ENCODE assay signal across 8 cellular contexts in genomic region chr2:237156131-237156856, GRCh38.
DNase-seq lines count a peak whose midpoint lies in the region; ATAC-seq and TF ChIP-seq lines count a peak whose summit lies in the region.

No MANE protein-coding gene starts in this region.

- H3K36me3 Mint-ChIP-seq in GM23338 (ENCODE audit: low read depth): no peaks in the 10 kb centered on the region

- ATAC-seq in GM23338: peak; percentile 44
- no peak for ATAC-seq in HG03025 (IDR thresholded peaks at IDR 0.05; ENCODE audit: low FRiP score, unreplicated experiment)
- no peak for ATAC-seq in GM21447 (IDR thresholded peaks at IDR 0.05; ENCODE audit: unreplicated experiment)
- ATAC-seq in GM18861 (IDR thresholded peaks at IDR 0.05; ENCODE audit: unreplicated experiment): no peak

- H4K20me1 ChIP-seq in GM23338 (replicated peaks; ENCODE audit: insufficient read depth): no peaks in the 10 kb centered on the region

- 0 out of 2 replicates have a peak, but pooled peaks cover 7% of the 10 kb centered on the region for H3K9me2 ChIP-seq in GM23338 (ENCODE audit: insufficient read depth)

- H3K27me3 Mint-ChIP-seq in GM23338 (ENCODE audit: insufficient read depth, low read depth, poor library complexity): peaks cover 3% of the 10 kb centered on the region

- no peak overlapping the region for H3K27ac Mint-ChIP-seq in GM23338

- H2AFZ ChIP-seq in GM23338: peak overlapping the region; percentile 52; the same call in 1 of the 2 replicates

- H3K4me1 Mint-ChIP-seq in GM23338: peaks cover 9% of the 10 kb centered on the region

- H3K9me3 Mint-ChIP-seq in GM23338: peaks cover 2% of the 10 kb centered on the region; the same call in 2 of the 3 replicates

- H3K4me1 ChIP-seq in GM23338 (ENCODE audit: insufficient read depth): no peaks in the 10 kb centered on the region

- no peak overlapping the region for H3K27ac ChIP-seq in GM23338 (ENCODE audit: low read depth)

- H3F3A ChIP-seq in GM23338 (replicated peaks; ENCODE audit: low read depth): no peaks in the 10 kb centered on the region

- no peak overlapping the region for H3K4me2 ChIP-seq in GM23338

- no peak for TF ChIP-seq CTCF in GM23338 (conservative IDR thresholded peaks at IDR 0.05; ENCODE audit: low read depth in 2 of 2)

- DNase-seq in GM23338 (ENCODE audit: low spot score) (no peak), hepatic stellate cell (ENCODE audit: low spot score) (peak; percentile 75), NCI-H2081 treated with DMSO at 0.1 percent for 48 hours (lab: John Stamatoyannopoulos, UW) (no peak)
- peak; percentile 84 for DNase-seq in activated CD8-positive, alpha-beta memory T cell treated with anti-CD3 and anti-CD28 coated beads, Interleukin-2, amount 50 U/mL, for 48 hours
- DNase-seq in stimulated activated CD8-positive, alpha-beta memory T cell treated with anti-CD3 and anti-CD28 coated beads, Interleukin-12 subunit alpha, Interleukin-12 subunit beta, amount 100 ng/mL, for 4 hours (ENCODE audit: low read depth): peak; percentile 19

- H3K79me2 ChIP-seq in GM23338 (replicated peaks; ENCODE audit: insufficient read depth): no peaks in the 10 kb centered on the region

- H3K36me3 ChIP-seq in GM23338 (ENCODE audit: insufficient read depth): no peaks in the 10 kb centered on the region

- no peaks in the 10 kb centered on the region for H3K27me3 ChIP-seq in GM23338 (ENCODE audit: insufficient read depth)

- H3K4me3 ChIP-seq in GM23338: no peak overlapping the region

- H3K4me3 Mint-ChIP-seq in GM23338: no peak overlapping the region

TF ChIP-seq in GM23338, 12 proteins besides CTCF, POLR2A, EP300 and RAD21:
- no peak for TF ChIP-seq EZH2 (IDR thresholded peaks at IDR 0.05; ENCODE audit: low read depth, unreplicated experiment)
- TF ChIP-seq POLR2AphosphoS5 (IDR thresholded peaks at IDR 0.05; ENCODE audit: low read depth): no peak
- TF ChIP-seq STAT1 (IDR thresholded peaks at IDR 0.05; ENCODE audit: unreplicated experiment): no peak
- TF ChIP-seq REST (IDR thresholded peaks at IDR 0.05; ENCODE audit: unreplicated experiment): no peak
- TF ChIP-seq CREB1 (CRISPR knock-in tag; IDR thresholded peaks at IDR 0.05; ENCODE audit: low read depth): no peak
- no peak for TF ChIP-seq ZNF114 (CRISPR knock-in tag; IDR thresholded peaks at IDR 0.05)
- TF ChIP-seq EZH2phosphoT487 (IDR thresholded peaks at IDR 0.05; ENCODE audit: unreplicated experiment): no peak
- no peak for TF ChIP-seq JUNB (IDR thresholded peaks at IDR 0.05; ENCODE audit: unreplicated experiment)
- TF ChIP-seq ZNF331 (CRISPR knock-in tag; IDR thresholded peaks at IDR 0.05; ENCODE audit: low read depth): no peak

Comparison
In these comparisons a context has a peak if more than half of its experiments do, and no peak if none do; other contexts are left out.
1. DNase-seq: peak in activated CD8-positive, alpha-beta memory T cell treated with anti-CD3 and anti-CD28 coated beads, Interleukin-2, amount 50 U/mL, for 48 hours (single experiment), hepatic stellate cell (single experiment) and stimulated activated CD8-positive, alpha-beta memory T cell treated with anti-CD3 and anti-CD28 coated beads, Interleukin-12 subunit alpha, Interleukin-12 subunit beta, amount 100 ng/mL, for 4 hours (single experiment); none in GM23338 (single experiment) and NCI-H2081 treated with DMSO at 0.1 percent for 48 hours (single experiment).